ENCODE assay signal across 1 cellular context in genomic region chr11:60615497-60615896, GRCh38.
TF ChIP-seq lines count a peak whose summit lies in the region.

No MANE protein-coding gene starts in this region.

TF ChIP-seq in K562, 482 proteins besides CTCF, POLR2A, EP300 and RAD21:
- no peak for TF ChIP-seq CREBBP (IDR thresholded peaks at IDR 0.05; ENCODE audit: low read depth, low read length)
- TF ChIP-seq TFE3 (CRISPR knock-in tag; IDR thresholded peaks at IDR 0.05): 0 out of 2 replicates have a peak, but pooled peaks have one; percentile 21
